ENCODE assay signal across 9 cellular contexts in genomic region chr7:106421181-106421762, GRCh38.
A peak's percentile ranks its signal among the peaks of the same experiment; 100 is the strongest.
DNase-seq lines count a peak whose midpoint lies in the region; ATAC-seq, FAIRE-seq and TF ChIP-seq lines count a peak whose summit lies in the region.
"Had no signal": no experiment of that assay in that cellular context is flagged by ENCODE, and none has a peak within 500 bp of the region (broad histone marks: within the 10 kb centered on the region; RNA-seq: fewer than 3 reads in every experiment).

No MANE protein-coding gene starts in this region.

- H3K36me3 Mint-ChIP-seq in stimulated activated memory B cell treated with anti-CD40 and anti-IgM and Interleukin-4, amounts not matched to agents 10 μg/mL and 1 μg/mL and 100 μg/mL, for 72 hours = peaks cover 4% of the 10 kb centered on the region

- no peaks in the 10 kb centered on the region for H3K9me3 ChIP-seq in mucosa of descending colon

- ATAC-seq in mucosa of descending colon (peak; percentile 37), GM21786 (IDR thresholded peaks at IDR 0.05; ENCODE audit: unreplicated experiment) (no peak)
- ATAC-seq in stimulated activated memory B cell treated with anti-CD40 and anti-IgM and Interleukin-4, amounts not matched to agents 10 μg/mL and 1 μg/mL and 100 μg/mL, for 72 hours = no peak

- peaks cover 4% of the 10 kb centered on the region for H3K9me3 Mint-ChIP-seq in stimulated activated memory B cell treated with anti-CD40 and anti-IgM and Interleukin-4, amounts not matched to agents 10 μg/mL and 1 μg/mL and 100 μg/mL, for 72 hours

- no peak overlapping the region for H3K27ac Mint-ChIP-seq in stimulated activated memory B cell treated with anti-CD40 and anti-IgM and Interleukin-4, amounts not matched to agents 10 μg/mL and 1 μg/mL and 100 μg/mL, for 72 hours
- H3K27ac Mint-ChIP-seq: memory B cell had no signal

- H3K4me3 ChIP-seq in mucosa of descending colon = no peak overlapping the region

- intact Hi-C loops in mucosa of descending colon (cut with DNase I, micrococcal nuclease) = no loop called here

- TF ChIP-seq CTCF in mucosa of descending colon (IDR thresholded peaks at IDR 0.05) = no peak

- DNase-seq in GM04503 (ENCODE audit: low read depth) (peak; percentile 61), NCI-H774 (lab: John Stamatoyannopoulos, UW) (peak; percentile 9), dedifferentiated amniotic fluid mesenchymal stem cell (ENCODE audit: extremely low spot score) (peak; percentile 94), mucosa of descending colon (peak; percentile 40 to 77 (median 54)), GM19239 (ENCODE audit: insufficient read length, low spot score) (no peak), NAMALWA (ENCODE audit: low spot score) (no peak)

- H3K27me3 Mint-ChIP-seq in stimulated activated memory B cell treated with anti-CD40 and anti-IgM and Interleukin-4, amounts not matched to agents 10 μg/mL and 1 μg/mL and 100 μg/mL, for 72 hours = no peaks in the 10 kb centered on the region

- H3K4me1 Mint-ChIP-seq in stimulated activated memory B cell treated with anti-CD40 and anti-IgM and Interleukin-4, amounts not matched to agents 10 μg/mL and 1 μg/mL and 100 μg/mL, for 72 hours = peaks cover 44% of the 10 kb centered on the region

- no peak for FAIRE-seq in GM19239 (lab: Jason Lieb, UNC)

- no peak overlapping the region for H3K4me3 Mint-ChIP-seq in stimulated activated memory B cell treated with anti-CD40 and anti-IgM and Interleukin-4, amounts not matched to agents 10 μg/mL and 1 μg/mL and 100 μg/mL, for 72 hours
- H3K4me3 Mint-ChIP-seq: memory B cell had no signal

- no peaks in the 10 kb centered on the region for H3K36me3 ChIP-seq in mucosa of descending colon (ENCODE audit: low read depth)

- peaks cover 9% of the 10 kb centered on the region for H3K4me1 ChIP-seq in mucosa of descending colon (ENCODE audit: low read depth)

Comparison
In these comparisons a context has a peak if more than half of its experiments do, and no peak if none do; other contexts are left out.
1. DNase-seq: peak in GM04503 (single experiment), NCI-H774 (single experiment), dedifferentiated amniotic fluid mesenchymal stem cell (single experiment) and mucosa of descending colon (3 of 3); none in GM19239 (single experiment) and NAMALWA (single experiment).